ENCODE assay signal across 3 cellular contexts in genomic region chr4:152004801-152005200, GRCh38.
"Had no signal": no experiment of that assay in that cellular context is flagged by ENCODE, and none has a peak within 500 bp of the region (broad histone marks: within the 10 kb centered on the region; RNA-seq: fewer than 3 reads in every experiment).

No MANE protein-coding gene starts in this region.

- H3K4me3 ChIP-seq: GM12878 had no signal

- ATAC-seq: GM12878 had no signal

- DNase-seq: GDM1, GF-D8 had no signal
